ENCODE assay signal across 17 cellular contexts in the genomic region with DNA sequence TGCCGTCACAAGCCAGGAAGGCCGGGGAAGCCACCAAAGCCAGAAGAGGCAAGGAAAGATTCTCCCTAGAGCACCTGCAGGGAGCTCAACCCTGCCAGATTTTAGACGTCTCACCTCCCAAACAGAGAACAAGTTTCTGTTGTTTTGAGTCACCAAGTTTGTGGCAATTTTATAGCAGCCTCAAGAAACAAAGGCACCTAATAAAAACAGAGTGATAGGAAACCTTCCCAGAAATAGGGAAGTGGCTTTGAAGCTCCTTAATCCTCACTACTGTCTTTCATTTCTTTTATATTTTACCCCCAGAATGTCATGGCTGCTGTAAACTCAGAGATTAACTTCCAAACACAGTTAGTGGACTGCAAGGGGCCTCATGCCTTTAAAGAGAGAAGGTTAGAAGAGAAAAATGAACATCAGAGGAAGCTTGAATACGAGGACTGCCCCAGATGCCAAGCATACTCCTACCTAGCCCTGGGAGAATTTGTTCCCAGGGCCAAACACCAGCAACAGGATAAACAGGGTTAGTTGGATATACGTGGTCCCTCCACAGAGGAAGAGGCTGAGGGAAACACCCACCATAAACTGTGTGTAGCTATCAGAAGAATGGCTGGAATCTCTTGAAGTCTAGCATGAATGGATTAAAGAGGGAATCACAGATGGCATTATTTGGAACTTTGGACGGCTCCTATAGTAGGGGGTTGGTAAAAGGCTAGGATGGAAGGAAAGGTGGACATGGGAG.
"Had no signal": no experiment of that assay in that cellular context is flagged by ENCODE, and none has a peak within 500 bp of the region (broad histone marks: within the 10 kb centered on the region; RNA-seq: fewer than 3 reads in every experiment).

No MANE protein-coding gene starts in this region.

- H3K27me3 ChIP-seq: esophagus muscularis mucosa, gastrocnemius medialis, right atrium auricular region, sigmoid colon, uterus had no signal

- DNase-seq: cortex of kidney; dorsolateral prefrontal cortex; effector CD8-positive, alpha-beta T cell; gastrocnemius medialis; glutamatergic neuron; kidney glomerular epithelial cell; natural killer cell; posterior cingulate gyrus; sigmoid colon; small intestine; stimulated activated CD4-positive, alpha-beta T cell treated with anti-CD3 and anti-CD28 coated beads, Interleukin-2, amount 100 ng/mL, for 48 hours; stimulated activated naive CD4-positive, alpha-beta T cell treated with Interleukin-2 at 50 U/mL for 16 hours; uterus had no signal

- H3K9me3 ChIP-seq: esophagus muscularis mucosa, gastrocnemius medialis, right atrium auricular region, sigmoid colon, uterus had no signal

- H3K4me3 ChIP-seq: dorsolateral prefrontal cortex, esophagus muscularis mucosa, gastrocnemius medialis, right atrium auricular region, sigmoid colon, uterus had no signal

- FAIRE-seq: endometrium, small intestine had no signal

- H3K27ac ChIP-seq: dorsolateral prefrontal cortex, epithelial cell of prostate, esophagus muscularis mucosa, gastrocnemius medialis, right atrium auricular region, sigmoid colon, uterus had no signal

- H3K36me3 ChIP-seq: esophagus muscularis mucosa, gastrocnemius medialis, right atrium auricular region, sigmoid colon, uterus had no signal

- H3K4me1 ChIP-seq: sigmoid colon, uterus had no signal
